Comparison of ENCODE assay signal across 20 cellular contexts in genomic region chr11:11056316-11056715, GRCh38.
DNase-seq lines count a peak whose midpoint lies in the region; ATAC-seq, FAIRE-seq and TF ChIP-seq lines count a peak whose summit lies in the region.
"Had no signal": no experiment of that assay in that cellular context is flagged by ENCODE, and none has a peak within 500 bp of the region (broad histone marks: within the 10 kb centered on the region; RNA-seq: fewer than 3 reads in every experiment).

No MANE protein-coding gene starts in this region.

- H3K27me3 ChIP-seq in IMR-90 (ENCODE audit: control insufficient read depth, insufficient read depth, low read length), result peaks cover 12% of the 10 kb centered on the region
- no peaks in the 10 kb centered on the region for H3K27me3 ChIP-seq in bronchial epithelial cell (ENCODE audit: control insufficient read depth, insufficient read depth, low read length)
- no peaks in the 10 kb centered on the region for H3K27me3 ChIP-seq in rectal smooth muscle tissue (ENCODE audit: control insufficient read depth, insufficient read depth, low read length)
- no peaks in the 10 kb centered on the region for H3K27me3 ChIP-seq in skeletal muscle tissue (ENCODE audit: control insufficient read depth in 3 of 3, insufficient read depth in 3 of 3, low read length in 3 of 3)

- H4K8ac ChIP-seq in IMR-90 (ENCODE audit: low read depth in 2 of 2, low read length in 2 of 2), result no peak overlapping the region

- no peak overlapping the region for H3K4ac ChIP-seq in IMR-90 (ENCODE audit: low read depth, low read length)

- no peaks in the 10 kb centered on the region for H3K79me1 ChIP-seq in IMR-90 (ENCODE audit: low read depth in 1 of 2, low read length in 2 of 2)

- no peaks in the 10 kb centered on the region for H4K20me1 ChIP-seq in IMR-90 (ENCODE audit: insufficient read depth, low read length)

- H2AK5ac ChIP-seq in IMR-90 (ENCODE audit: low read depth, low read length), result no peak overlapping the region

- H2BK15ac ChIP-seq in IMR-90 (ENCODE audit: low read depth, low read length), result no peak overlapping the region

- dilution Hi-C loops in IMR-90 (cut with HindIII; ENCODE audit: low sequenced_read_pairs, unreplicated experiment), result no loop called here

- no peak for TF ChIP-seq RAD21 in IMR-90 (IDR thresholded peaks at IDR 0.05; ENCODE audit: low read length)

- intact Hi-C loops in IMR-90 (cut with micrococcal nuclease), result no loop called here

- H3K9me1 ChIP-seq in IMR-90 (ENCODE audit: insufficient read depth, low read length), result no peaks in the 10 kb centered on the region

- no peak for DNase-seq in IMR-90
- DNase-seq in bronchial epithelial cell (ENCODE audit: low read depth), result peak; percentile 36
- DNase-seq in Ammon's horn (ENCODE audit: low spot score), result no peak
- no peak for DNase-seq in ACHN
- DNase-seq in NOMO-1 treated with DMSO at 0.1 percent for 48 hours (lab: John Stamatoyannopoulos, UW; ENCODE audit: unreplicated experiment), result no peak
- DNase-seq in NCI-H2196 treated with DMSO at 0.1 percent for 48 hours (lab: John Stamatoyannopoulos, UW; ENCODE audit: unreplicated experiment), result no peak
- DNase-seq: AML-193; C1 segment of cervical spinal cord; Caco-2; CD8-positive, alpha-beta T cell; DMS153; DND-41; H9 had no signal

- POLR2A ChIA-PET in IMR-90 (lab: Charles Lee; ENCODE audit: unreplicated experiment), result no interaction called here

- no peak overlapping the region for H3K18ac ChIP-seq in IMR-90 (ENCODE audit: low read depth, low read length)

- H3K36me3 ChIP-seq in IMR-90 (ENCODE audit: control insufficient read depth, insufficient read depth, low read length), result no peaks in the 10 kb centered on the region
- H3K36me3 ChIP-seq in bronchial epithelial cell (ENCODE audit: control insufficient read depth, insufficient read depth, low read length), result no peaks in the 10 kb centered on the region
- H3K36me3 ChIP-seq in rectal smooth muscle tissue (ENCODE audit: control insufficient read depth, insufficient read depth, low read length), result no peaks in the 10 kb centered on the region
- no peaks in the 10 kb centered on the region for H3K36me3 ChIP-seq in skeletal muscle tissue (ENCODE audit: control insufficient read depth in 3 of 3, insufficient read depth in 3 of 3, low read length in 3 of 3)

- H3K27ac ChIP-seq in IMR-90 (ENCODE audit: insufficient read depth, low read length) (no peak overlapping the region), rectal smooth muscle tissue (ENCODE audit: low read depth, low read length) (peak overlapping the region; percentile 81), skeletal muscle tissue (ENCODE audit: low read depth, low read length) (peak overlapping the region; percentile 75)

- no TSS peak for BruUV-seq in IMR-90 (replicated peaks; lab: Mats Ljungman, UMichigan)

- no peak for FAIRE-seq in bronchial epithelial cell (lab: Jason Lieb, UNC)
- FAIRE-seq: G401.6, GM12878, GM19239 had no signal

- in situ Hi-C loops in IMR-90 (cut with MboI; ENCODE audit: low sequenced_read_pairs), result no loop called here
- in situ Hi-C loops in ACHN (cut with HindIII; ENCODE audit: low pct_ligation_motif_present, low pct_unique_long_range_greater_than_20kb, low sequenced_read_pairs), result no loop called here

- TF ChIP-seq CTCF in IMR-90 (conservative IDR thresholded peaks at IDR 0.05; ENCODE audit: low read depth, low read length), result no peak
- TF ChIP-seq CTCF in bronchial epithelial cell (IDR thresholded peaks at IDR 0.05; ENCODE audit: insufficient read depth, low read length, severe bottlenecking), result no peak

- no peak overlapping the region for H2BK5ac ChIP-seq in IMR-90 (ENCODE audit: low read depth, low read length, poor library complexity, severe bottlenecking)

- no CpG with 5 or more reads among the region's 1 CpG for WGBS in IMR-90 (ENCODE audit: extremely low coverage in 2 of 2, insufficient read length in 1 of 2), 2 experiments

- H2BK120ac ChIP-seq in IMR-90 (ENCODE audit: low read depth, low read length), result no peak overlapping the region

- H3K14ac ChIP-seq in IMR-90 (replicated peaks; ENCODE audit: low read depth, low read length), result no peak overlapping the region

- TF ChIP-seq POLR2A in IMR-90 (IDR thresholded peaks at IDR 0.05; ENCODE audit: low read depth, low read length), result no peak

- no peak overlapping the region for H3K4me2 ChIP-seq in IMR-90 (ENCODE audit: low read depth, low read length)
- H3K4me2 ChIP-seq: GM23338 had no signal

- no peak overlapping the region for H3K56ac ChIP-seq in IMR-90 (ENCODE audit: extremely low read depth, insufficient read depth, low read length)

- CTCF ChIA-PET in IMR-90 (lab: Yijun Ruan, JAX), result interaction anchor here (1.4 kb wide), 1 partner anchor 10 kb away, joined by 3 read pairs; no protein-coding TSS in a partner anchor

- H2AFZ ChIP-seq in IMR-90 (replicated peaks; ENCODE audit: low read length, poor library complexity), result no peak overlapping the region
- H2AFZ ChIP-seq: GM23338 had no signal

- H2AK9ac ChIP-seq in IMR-90 (replicated peaks; ENCODE audit: low read depth, low read length, poor library complexity), result no peak overlapping the region

- H4K5ac ChIP-seq in IMR-90 (ENCODE audit: low read depth, low read length), result no peak overlapping the region

- no peak overlapping the region for H3K9ac ChIP-seq in IMR-90 (ENCODE audit: low read depth, low read length)
- H3K9ac ChIP-seq in rectal smooth muscle tissue (ENCODE audit: low read length), result no peak overlapping the region
- H3K9ac ChIP-seq in skeletal muscle tissue (ENCODE audit: low read depth in 1 of 3, low read length in 3 of 3), result no peak overlapping the region

- H3K4me1 ChIP-seq in IMR-90 (ENCODE audit: control insufficient read depth, insufficient read depth, low read length) (no peaks in the 10 kb centered on the region), rectal smooth muscle tissue (ENCODE audit: control insufficient read depth, insufficient read depth, low read length) (peaks cover 17% of the 10 kb centered on the region), skeletal muscle tissue (ENCODE audit: control insufficient read depth in 3 of 3, insufficient read depth in 3 of 3, low read length in 3 of 3) (peaks cover 4 to 16% (median 12%) of the 10 kb centered on the region in 3 donors)
- H3K4me1 ChIP-seq: Caco-2 had no signal

- H3K9me3 ChIP-seq in IMR-90 (ENCODE audit: control insufficient read depth, insufficient read depth, low read length) (peaks cover 3% of the 10 kb centered on the region; the same call in 1 of the 2 replicates), skeletal muscle tissue (ENCODE audit: control insufficient read depth in 3 of 3, low read length in 3 of 3) (peaks cover 0 to 2% (median 0%) of the 10 kb centered on the region in 3 donors)

- no peak overlapping the region for H4K91ac ChIP-seq in IMR-90 (ENCODE audit: insufficient read depth, low read depth, low read length)

- H3K23ac ChIP-seq in IMR-90 (ENCODE audit: low read depth, low read length), result no peak overlapping the region

- ATAC-seq in IMR-90 (ENCODE audit: low read depth), result no peak
- ATAC-seq: CD8-positive, alpha-beta T cell; GM12878; GM23338; HCT116 had no signal

- H3K4me3 ChIP-seq in IMR-90 (ENCODE audit: insufficient read depth, low read depth, low read length) (no peak overlapping the region), bronchial epithelial cell (ENCODE audit: low read depth, low read length) (no peak overlapping the region), rectal smooth muscle tissue (ENCODE audit: low read length) (no peak overlapping the region), skeletal muscle tissue (ENCODE audit: low read length in 3 of 3) (no peak overlapping the region)
- H3K4me3 ChIP-seq: GM12878, GM23338 had no signal

- no peak overlapping the region for H2BK20ac ChIP-seq in IMR-90 (ENCODE audit: low read depth, low read length)

TF ChIP-seq in IMR-90, 13 proteins besides CTCF, POLR2A, EP300 and RAD21:
- TF ChIP-seq MXI1 (IDR thresholded peaks at IDR 0.05; ENCODE audit: borderline replicate concordance, low read depth, low read length), result no peak
- peak; percentile 16; the same call in 1 of the 2 replicates for TF ChIP-seq MAFK (IDR thresholded peaks at IDR 0.05; ENCODE audit: low read depth, low read length)
TF ChIP-seq in IMR-90: peak in this region for 1.
